ENCODE assay signal across 20 cellular contexts in the genomic region with DNA sequence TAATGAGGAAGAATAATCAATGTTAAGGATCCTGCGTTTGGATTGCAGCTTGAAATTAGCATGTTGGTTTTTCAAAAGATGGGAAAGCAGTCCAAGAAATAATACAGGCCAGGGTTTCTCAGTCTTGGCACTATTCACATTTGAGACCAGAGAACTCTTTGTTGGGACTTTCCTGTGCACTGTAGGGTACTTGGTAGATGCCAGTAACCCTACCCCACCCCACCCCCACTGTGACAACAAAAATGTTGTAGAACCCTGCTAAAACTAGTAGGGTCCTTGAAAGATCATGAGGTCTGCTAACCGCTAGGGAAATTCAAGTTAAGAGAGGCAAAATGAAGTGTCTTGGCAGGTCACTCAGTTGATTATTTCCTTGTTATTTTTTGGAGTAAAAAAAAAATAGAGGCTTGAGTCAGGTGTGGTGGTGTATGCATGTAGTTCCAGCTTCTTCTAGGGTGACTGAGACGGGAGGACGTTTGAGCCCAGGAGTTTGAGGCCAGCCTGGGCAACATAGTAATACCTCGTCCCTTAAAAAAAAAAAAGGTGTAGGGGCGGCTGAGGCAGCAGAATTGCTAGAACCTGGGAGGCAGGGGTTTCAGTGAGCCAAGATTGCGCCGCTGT. TPM values are rescaled to one million over a fixed set of nuclear protein-coding genes. Genes with fewer than 3 reads are reported as not detected.
A peak's percentile ranks its signal among the peaks of the same experiment; 100 is the strongest.
DNase-seq lines count a peak whose midpoint lies in the region; ATAC-seq, FAIRE-seq and TF ChIP-seq lines count a peak whose summit lies in the region.
"Had no signal": no experiment of that assay in that cellular context is flagged by ENCODE, and none has a peak within 500 bp of the region (broad histone marks: within the 10 kb centered on the region; RNA-seq: fewer than 3 reads in every experiment).

No MANE protein-coding gene starts in this region.

- dilution Hi-C loops in IMR-90 (cut with HindIII; ENCODE audit: low sequenced_read_pairs, unreplicated experiment), result no loop called here

- intact Hi-C loops in IMR-90 (cut with micrococcal nuclease) (loop anchor here (5.0 kb wide), 1 partner anchor 48 kb away; no protein-coding TSS in a partner anchor), esophagus squamous epithelium (cut with DNase I) (no loop called here), pancreas (cut with DNase I) (no loop called here)

- CTCF ChIA-PET in IMR-90 (lab: Yijun Ruan, JAX), result no interaction called here

- peaks cover 3% of the 10 kb centered on the region; the same call in 1 of the 2 replicates for H3K36me3 ChIP-seq in IMR-90 (ENCODE audit: control insufficient read depth, insufficient read depth, low read length)
- H3K36me3 ChIP-seq in esophagus squamous epithelium, result peaks cover 0 to 23% (median 0%) of the 10 kb centered on the region in 3 donors
- H3K36me3 ChIP-seq in pancreas, result no peaks in the 10 kb centered on the region

- peak overlapping the region; percentile 15 for H2BK5ac ChIP-seq in IMR-90 (ENCODE audit: low read depth, low read length, poor library complexity, severe bottlenecking)

- H4K20me1 ChIP-seq in IMR-90 (ENCODE audit: insufficient read depth, low read length), result peaks cover 10% of the 10 kb centered on the region

- H3K4me2 ChIP-seq in IMR-90 (ENCODE audit: low read depth, low read length), result no peak overlapping the region

- 40% methylated on average over 1 of the region's 8 CpGs; no CpG with 5 or more reads in 1 of the 2 experiments for WGBS in IMR-90 (ENCODE audit: extremely low coverage in 2 of 2, insufficient read length in 1 of 2), 2 experiments
- 74% methylated on average over 8 of the region's 8 CpGs for WGBS in esophagus squamous epithelium, 2 donors
- 67 to 70% methylated on average over 8 of the region's 8 CpGs for WGBS in pancreas, 2 donors

- H3K27ac ChIP-seq in IMR-90 (ENCODE audit: insufficient read depth, low read length) (no peak overlapping the region), esophagus squamous epithelium (peak overlapping the region in 3 of 4 donors; percentile 14 to 41 (median 36)), pancreas (no peak overlapping the region)
- H3K27ac ChIP-seq: GM23248, SJSA1 had no signal

- FAIRE-seq in pancreas (lab: Jason Lieb, UNC), result no peak
- FAIRE-seq: bronchial epithelial cell, D721Med, GM12878 had no signal

- no peak overlapping the region for H3K56ac ChIP-seq in IMR-90 (ENCODE audit: extremely low read depth, insufficient read depth, low read length)

- H4K91ac ChIP-seq in IMR-90 (ENCODE audit: insufficient read depth, low read depth, low read length), result no peak overlapping the region; the same call in 1 of the 2 replicates

- H2AK9ac ChIP-seq in IMR-90 (replicated peaks; ENCODE audit: low read depth, low read length, poor library complexity), result no peak overlapping the region

- peak overlapping the region; percentile 60; the same call in 1 of the 2 replicates for H3K23ac ChIP-seq in IMR-90 (ENCODE audit: low read depth, low read length)

- peak overlapping the region; percentile 36; the same call in 1 of the 2 replicates for H3K14ac ChIP-seq in IMR-90 (replicated peaks; ENCODE audit: low read depth, low read length)

- peak overlapping the region; percentile 9; the same call in 1 of the 2 replicates for H2AK5ac ChIP-seq in IMR-90 (ENCODE audit: low read depth, low read length)

- TF ChIP-seq POLR2A in IMR-90 (IDR thresholded peaks at IDR 0.05; ENCODE audit: low read depth, low read length) (no peak), esophagus squamous epithelium (IDR thresholded peaks at IDR 0.05) (no peak)

- H3K27me3 ChIP-seq in IMR-90 (ENCODE audit: control insufficient read depth, insufficient read depth, low read length), result no peaks in the 10 kb centered on the region
- no peaks in the 10 kb centered on the region for H3K27me3 ChIP-seq in esophagus squamous epithelium
- H3K27me3 ChIP-seq in pancreas, result no peaks in the 10 kb centered on the region
- H3K27me3 ChIP-seq: SJSA1 had no signal

- peaks cover 7% of the 10 kb centered on the region for H3K9me1 ChIP-seq in IMR-90 (ENCODE audit: insufficient read depth, low read length)

- in situ Hi-C loops in IMR-90 (cut with MboI; ENCODE audit: low sequenced_read_pairs), result no loop called here

- DNase-seq in Ammon's horn (ENCODE audit: low spot score) (peak; percentile 11), IMR-90 (no peak), esophagus squamous epithelium (lab: John Stamatoyannopoulos, UW) (no peak), pancreas (no peak), NCI-H748 (lab: John Stamatoyannopoulos, UW; ENCODE audit: unreplicated experiment) (no peak), SIG-M5 treated with dmso at 0.1 percent for 504 hours (lab: John Stamatoyannopoulos, UW; ENCODE audit: unreplicated experiment) (no peak), SW480 (ENCODE audit: low spot score) (no peak), NCI-H526 (lab: John Stamatoyannopoulos, UW) (no peak)
- DNase-seq: activated CD4-positive, alpha-beta T cell treated with anti-CD3 and anti-CD28 coated beads for 4 hours; activated naive CD4-positive, alpha-beta T cell; effector CD8-positive, alpha-beta T cell; GM23248; Kasumi-1; left colon; stimulated activated naive CD4-positive, alpha-beta T cell treated with Interleukin-2 at 50 U/mL for 16 hours; T1000 had no signal

- no peak overlapping the region for H4K5ac ChIP-seq in IMR-90 (ENCODE audit: low read depth, low read length)

- no TSS peak for BruUV-seq in IMR-90 (replicated peaks; lab: Mats Ljungman, UMichigan)

- H3K4ac ChIP-seq in IMR-90 (ENCODE audit: low read depth, low read length), result no peak overlapping the region

- no peak overlapping the region for H4K8ac ChIP-seq in IMR-90 (ENCODE audit: low read depth in 2 of 2, low read length in 2 of 2)

- peaks cover 12% of the 10 kb centered on the region for H3K4me1 ChIP-seq in IMR-90 (ENCODE audit: control insufficient read depth, insufficient read depth, low read length)
- H3K4me1 ChIP-seq in esophagus squamous epithelium, result peaks cover 0 to 47% (median 6%) of the 10 kb centered on the region in 3 donors
- peaks cover 0 to 14% (median 12%) of the 10 kb centered on the region in 3 donors for H3K4me1 ChIP-seq in pancreas

- TF ChIP-seq RAD21 in IMR-90 (IDR thresholded peaks at IDR 0.05; ENCODE audit: low read length), result no peak

- no peak for ATAC-seq in IMR-90 (ENCODE audit: low read depth)
- peak in 3 of 4 donors; percentile 15 to 47 (median 20) for ATAC-seq in pancreas
- ATAC-seq: GM12878, left colon had no signal

- POLR2A ChIA-PET in IMR-90 (lab: Charles Lee; ENCODE audit: unreplicated experiment), result no interaction called here

- no peak overlapping the region for H3K18ac ChIP-seq in IMR-90 (ENCODE audit: low read depth, low read length)

- H3K9ac ChIP-seq in IMR-90 (ENCODE audit: low read depth, low read length), result no peak overlapping the region
- H3K9ac ChIP-seq: GM23248 had no signal

- H3K4me3 ChIP-seq in IMR-90 (ENCODE audit: insufficient read depth, low read depth, low read length) (no peak overlapping the region), esophagus squamous epithelium (no peak overlapping the region), pancreas (no peak overlapping the region)
- H3K4me3 ChIP-seq: GM12878, GM23248, SJSA1 had no signal

- no peak overlapping the region for H2AFZ ChIP-seq in IMR-90 (replicated peaks; ENCODE audit: low read length, poor library complexity)
- H2AFZ ChIP-seq: GM23248 had no signal

- H2BK120ac ChIP-seq in IMR-90 (ENCODE audit: low read depth, low read length), result no peak overlapping the region

- H3K79me1 ChIP-seq in IMR-90 (ENCODE audit: low read depth in 1 of 2, low read length in 2 of 2), result peaks cover 28 to 77% of the 10 kb centered on the region in 2 experiments

- H2BK20ac ChIP-seq in IMR-90 (ENCODE audit: low read depth, low read length), result no peak overlapping the region

- H3K9me3 ChIP-seq in IMR-90 (ENCODE audit: control insufficient read depth, insufficient read depth, low read length) (no peaks in the 10 kb centered on the region), esophagus squamous epithelium (no peaks in the 10 kb centered on the region), pancreas (no peaks in the 10 kb centered on the region)
- H3K9me3 ChIP-seq: SJSA1 had no signal

- no peak overlapping the region for H2BK15ac ChIP-seq in IMR-90 (ENCODE audit: low read depth, low read length)

- TF ChIP-seq CTCF in IMR-90 (conservative IDR thresholded peaks at IDR 0.05; ENCODE audit: low read depth, low read length), result no peak
- no peak for TF ChIP-seq CTCF in esophagus squamous epithelium (IDR thresholded peaks at IDR 0.05)
- no peak for TF ChIP-seq CTCF in pancreas (IDR thresholded peaks at IDR 0.05)

TF ChIP-seq in IMR-90, 13 proteins besides CTCF, POLR2A, EP300 and RAD21:
- TF ChIP-seq MAFK (IDR thresholded peaks at IDR 0.05; ENCODE audit: low read depth, low read length) (no peak), CEBPB (IDR thresholded peaks at IDR 0.05; ENCODE audit: low read depth, low read length) (no peak), MAZ (IDR thresholded peaks at IDR 0.05; ENCODE audit: borderline replicate concordance, low read depth, low read length) (no peak), RCOR1 (IDR thresholded peaks at IDR 0.05; ENCODE audit: insufficient replicate concordance, low read length) (no peak)

RNA-seq across cellular contexts. Expression of a gene that starts 53.3 kb away (rescaled TPM):
- 15.8 and 20.3 TPM in 2 replicates for total RNA-seq in IMR-90 (2012; rRNA removed)
- polyA plus RNA-seq in IMR-90 (2012; rRNA removed), result 7.6 and 9.4 TPM in 2 replicates
- polyA plus RNA-seq in IMR-90 (2012; cell fraction: cytosol; rRNA removed), result 1.7 and 3.2 TPM in 2 replicates
- 24.4 and 38.3 TPM in 2 replicates for polyA plus RNA-seq in IMR-90 (2012; cell fraction: nucleus; rRNA removed; ENCODE audit: low replicate concordance)
- 10 to 100 TPM; 22.4 to 36.0 (median 30.5) TPM for total RNA-seq in esophagus squamous epithelium
- 10 to 100 TPM; 23.9 to 38.2 (median 27.5) TPM for total RNA-seq in pancreas
- 10 to 100 TPM; 16.2 to 18.6 TPM for polyA plus RNA-seq in pancreas

Comparison
In these comparisons a context has a peak if more than half of its experiments do, and no peak if none do; other contexts are left out.
1. H3K27ac ChIP-seq: peak in esophagus squamous epithelium (3 of 4); none in IMR-90 (single experiment) and pancreas (0 of 4).